25 cellular contexts compared by ENCODE assay signal in genomic region chr21:32388306-32388705, GRCh38.
"Had no signal": no experiment of that assay in that cellular context is flagged by ENCODE, and none has a peak within 500 bp of the region (broad histone marks: within the 10 kb centered on the region; RNA-seq: fewer than 3 reads in every experiment).

No MANE protein-coding gene starts in this region.

- DNase-seq: activated CD4-positive, alpha-beta T cell treated with anti-CD3 and anti-CD28 coated beads for 1 hour; activated CD4-positive, alpha-beta T cell treated with anti-CD3 and anti-CD28 coated beads, Interleukin-2, amount 50 U/mL, for 1 hour; activated CD8-positive, alpha-beta T cell treated with anti-CD3 and anti-CD28 coated beads, Interleukin-2, amount 10 ng/mL, durations not matched to agents 7 days and 5 days; activated naive CD4-positive, alpha-beta T cell treated with Interleukin-2 at 50 U/mL for 16 hours; activated naive CD8-positive, alpha-beta T cell treated with anti-CD3 and anti-CD28 coated beads for 36 hours; activated T-cell treated with anti-CD3 and anti-CD28 coated beads, Interleukin-2, amount 50 U/mL, for 4 hours; dorsolateral prefrontal cortex; effector memory CD8-positive, alpha-beta T cell; esophagus squamous epithelium; gastrocnemius medialis; hippocampal formation; left ventricle myocardium superior; mesenchymal stem cell; mucosa of descending colon; naive B cell; nucleus accumbens; posterior cingulate gyrus; small intestine; stimulated activated CD4-positive, alpha-beta T cell treated with anti-CD3 and anti-CD28 coated beads, Interleukin-15, amount 100 ng/mL, for 24 hours; stimulated activated naive CD4-positive, alpha-beta T cell; testis; trophoblast cell; uterus had no signal

- H3K36me3 ChIP-seq: breast epithelium, uterus had no signal

- H3K27me3 ChIP-seq: breast epithelium, dorsolateral prefrontal cortex, esophagus squamous epithelium, gastrocnemius medialis, testis, uterus had no signal

- H3K4me3 ChIP-seq: breast epithelium, dorsolateral prefrontal cortex, esophagus squamous epithelium, gastrocnemius medialis, mucosa of descending colon, testis, uterus had no signal

- H3K27ac ChIP-seq: breast epithelium, dorsolateral prefrontal cortex, esophagus squamous epithelium, gastrocnemius medialis, testis, uterus had no signal

- H3K9me3 ChIP-seq: breast epithelium, esophagus squamous epithelium, gastrocnemius medialis, mucosa of descending colon, testis, uterus had no signal

- ATAC-seq: activated CD8-positive, alpha-beta T cell treated with anti-CD3 and anti-CD28 coated beads, Interleukin-2, amount 10 ng/mL, durations not matched to agents 7 days and 5 days; activated T-cell treated with anti-CD3 and anti-CD28 coated beads, Interleukin-2, amount 50 U/mL, for 4 hours; effector memory CD8-positive, alpha-beta T cell; gastrocnemius medialis; left ventricle myocardium superior; mucosa of descending colon; sciatic nerve had no signal
